ENCODE assay signal across 16 cellular contexts in the genomic region with DNA sequence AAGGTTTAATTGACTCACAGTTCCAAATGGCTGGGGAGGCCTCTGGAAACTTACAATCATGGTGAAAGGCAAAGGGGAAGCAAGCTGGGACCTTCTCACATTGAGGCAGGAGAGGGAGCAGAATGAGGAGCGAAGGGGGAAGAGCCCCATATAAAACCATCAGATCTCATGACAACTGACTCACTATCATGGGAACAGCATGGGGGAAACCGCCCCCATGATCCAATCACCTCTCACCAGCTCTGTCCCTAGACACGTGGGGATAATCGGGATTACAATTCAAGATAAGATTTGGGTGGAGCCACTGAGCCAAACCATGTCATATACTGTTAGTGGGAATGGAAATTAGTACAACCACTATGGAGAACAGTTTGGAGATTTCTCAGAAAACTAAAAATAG.
DNase-seq lines count a peak whose midpoint lies in the region; ATAC-seq and TF ChIP-seq lines count a peak whose summit lies in the region.
"Had no signal": no experiment of that assay in that cellular context is flagged by ENCODE, and none has a peak within 500 bp of the region (broad histone marks: within the 10 kb centered on the region; RNA-seq: fewer than 3 reads in every experiment).

No MANE protein-coding gene starts in this region.

- DNase-seq in HT1080 (ENCODE audit: low read depth) (peak; percentile 55), SK-MEL-5 (ENCODE audit: low read depth, low spot score) (peak; percentile 94), endodermal cell (peak; percentile 39)
- DNase-seq: C1 segment of cervical spinal cord; Calu3; CD4-positive, alpha-beta memory T cell; COR-L47; DMS53; DMS79 treated with DMSO at 0.1 percent for 48 hours; GF-D8; HFFc6 had no signal

- WGBS in endodermal cell (ENCODE audit: insufficient coverage in 1 of 2, insufficient read length in 1 of 2), 2 experiments = 73 to 100% methylated on average over 1 to 4 of the region's 4 CpGs

- H3K9me3 Mint-ChIP-seq in endodermal cell = no peaks in the 10 kb centered on the region
- H3K9me3 Mint-ChIP-seq: GM23338 had no signal

- in situ Hi-C loops in SK-MEL-5 (cut with HindIII; ENCODE audit: low pct_unique_long_range_greater_than_20kb, low sequenced_read_pairs) = no loop called here

- H3K27ac Mint-ChIP-seq in endodermal cell = no peak overlapping the region
- H3K27ac Mint-ChIP-seq: GM23338, HFFc6 had no signal

- no peaks in the 10 kb centered on the region for H3K36me3 Mint-ChIP-seq in endodermal cell (ENCODE audit: low read depth)
- H3K36me3 Mint-ChIP-seq: CD4-positive, alpha-beta memory T cell had no signal

- TF ChIP-seq CTCF in endodermal cell (conservative IDR thresholded peaks at IDR 0.05) = no peak

- H3K4me3 Mint-ChIP-seq in endodermal cell = no peak overlapping the region
- H3K4me3 Mint-ChIP-seq: CD4-positive, alpha-beta memory T cell; GM23338; HFFc6 had no signal

- no peak overlapping the region for H3K9ac ChIP-seq in endodermal cell (ENCODE audit: extremely low read depth, low read length, poor library complexity, severe bottlenecking)

- peaks cover 7% of the 10 kb centered on the region for H3K4me1 Mint-ChIP-seq in endodermal cell
- H3K4me1 Mint-ChIP-seq: CD4-positive, alpha-beta memory T cell had no signal

- no peaks in the 10 kb centered on the region for H3K27me3 ChIP-seq in endodermal cell (ENCODE audit: control insufficient read depth, insufficient read depth, low read length, poor library complexity, severe bottlenecking)

- no peaks in the 10 kb centered on the region for H3K27me3 Mint-ChIP-seq in endodermal cell (ENCODE audit: insufficient read depth)
- H3K27me3 Mint-ChIP-seq: CD4-positive, alpha-beta memory T cell had no signal

- no peaks in the 10 kb centered on the region for H3K9me3 ChIP-seq in endodermal cell (ENCODE audit: control insufficient read depth, low read length)
- H3K9me3 ChIP-seq: HAP-1 had no signal

- no peak overlapping the region for H3K27ac ChIP-seq in endodermal cell (ENCODE audit: low read depth, low read length)

- H3K4me3 ChIP-seq in endodermal cell (ENCODE audit: low read length) = no peak overlapping the region
- H3K4me3 ChIP-seq: GM23338, HAP-1 had no signal

- ATAC-seq in HG03432 (IDR thresholded peaks at IDR 0.05; ENCODE audit: unreplicated experiment) = no peak
- no peak for ATAC-seq in GM21360 (IDR thresholded peaks at IDR 0.05; ENCODE audit: unreplicated experiment)
- ATAC-seq in GM19351 (IDR thresholded peaks at IDR 0.05; ENCODE audit: unreplicated experiment) = no peak
- ATAC-seq: GM23338 had no signal

- no peaks in the 10 kb centered on the region for H3K36me3 ChIP-seq in endodermal cell (ENCODE audit: control insufficient read depth, insufficient read depth, low read length)
- H3K36me3 ChIP-seq: HAP-1 had no signal

- H3K4me1 ChIP-seq in endodermal cell (ENCODE audit: control insufficient read depth, insufficient read depth, low read length) = peaks cover 4% of the 10 kb centered on the region
- H3K4me1 ChIP-seq: HAP-1 had no signal

Comparison
In these comparisons a context has a peak if more than half of its experiments do, and no peak if none do; other contexts are left out.
1. DNase-seq: peak in every context shown above with its lines; median percentile 94 in SK-MEL-5; 55 in HT1080; 39 in endodermal cell.